In genomic region chr10:60003709-60004191, GRCh38 we compare ENCODE assay signal across 10 cellular contexts.
"Had no signal": no experiment of that assay in that cellular context is flagged by ENCODE, and none has a peak within 500 bp of the region (broad histone marks: within the 10 kb centered on the region; RNA-seq: fewer than 3 reads in every experiment).

No MANE protein-coding gene starts in this region.

- H3K9me3 ChIP-seq: neutrophil, right atrium auricular region had no signal

- H3K4me3 Mint-ChIP-seq: activated CD4-positive, alpha-beta T cell treated with anti-CD3 and anti-CD28 coated beads, Interleukin-2, amount 10 ng/mL, durations not matched to agents 24 days and 14 days; naive thymus-derived CD4-positive, alpha-beta T cell had no signal

- H3K36me3 ChIP-seq: cardiac muscle cell, neutrophil, right atrium auricular region had no signal

- H3K27ac Mint-ChIP-seq: activated CD4-positive, alpha-beta T cell treated with anti-CD3 and anti-CD28 coated beads, Interleukin-2, amount 10 ng/mL, durations not matched to agents 24 days and 14 days; naive thymus-derived CD4-positive, alpha-beta T cell had no signal

- H3K4me1 ChIP-seq: foreskin keratinocyte, right atrium auricular region had no signal

- H3K4me2 ChIP-seq: smooth muscle cell had no signal

- H3K27ac ChIP-seq: cardiac muscle cell, foreskin keratinocyte, neutrophil, right atrium auricular region had no signal

- H3K4me3 ChIP-seq: cardiac muscle cell, lung, right atrium auricular region, smooth muscle cell had no signal

- H3K27me3 ChIP-seq: cardiac muscle cell, foreskin keratinocyte, neutrophil, right atrium auricular region had no signal

- H3K27me3 Mint-ChIP-seq: activated CD4-positive, alpha-beta T cell treated with anti-CD3 and anti-CD28 coated beads, Interleukin-2, amount 10 ng/mL, durations not matched to agents 24 days and 14 days had no signal

- ATAC-seq: foreskin keratinocyte; naive thymus-derived CD4-positive, alpha-beta T cell had no signal

- DNase-seq: activated CD4-positive, alpha-beta T cell treated with anti-CD3 and anti-CD28 coated beads, Interleukin-2, amount 10 ng/mL, durations not matched to agents 24 days and 14 days; activated naive CD4-positive, alpha-beta T cell treated with Interleukin-2 at 50 U/mL for 16 hours; foreskin keratinocyte; head of caudate nucleus; naive thymus-derived CD4-positive, alpha-beta T cell had no signal
